ENCODE assay signal across 13 cellular contexts in the genomic region with DNA sequence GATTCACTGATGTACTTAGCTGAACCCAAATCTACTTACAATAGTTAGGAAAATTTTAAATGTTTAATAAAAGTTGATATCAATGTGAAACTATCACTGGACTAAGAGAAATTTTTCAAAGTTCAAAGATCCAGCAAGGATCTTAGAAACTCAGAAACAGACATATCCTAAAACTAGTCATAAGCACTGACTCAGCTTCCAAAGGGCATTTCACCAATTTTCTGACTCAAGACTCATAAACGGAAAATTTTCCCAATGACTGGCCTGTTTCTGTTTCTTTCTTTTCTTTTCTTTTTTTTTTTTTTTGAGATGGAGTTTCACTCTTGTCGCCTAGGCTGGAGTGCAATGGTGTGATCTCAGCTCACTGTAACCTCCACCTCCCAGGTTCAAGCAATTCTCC.
DNase-seq lines count a peak whose midpoint lies in the region; ATAC-seq, FAIRE-seq and TF ChIP-seq lines count a peak whose summit lies in the region.
"Had no signal": no experiment of that assay in that cellular context is flagged by ENCODE, and none has a peak within 500 bp of the region (broad histone marks: within the 10 kb centered on the region; RNA-seq: fewer than 3 reads in every experiment).

No MANE protein-coding gene starts in this region.

- no peak for ATAC-seq in body of pancreas

- DNase-seq in AG08395 (ENCODE audit: low spot score): peak; percentile 73
- peak; percentile 65 for DNase-seq in HT1080 (ENCODE audit: low read depth)
- DNase-seq in bronchial epithelial cell (ENCODE audit: low read depth): peak; percentile 52
- DNase-seq in myocyte (ENCODE audit: low read depth): peak; percentile 39
- no peak for DNase-seq in NCI-H524 (lab: John Stamatoyannopoulos, UW)
- DNase-seq in endothelial cell (ENCODE audit: low spot score): no peak
- no peak for DNase-seq in CD14-positive monocyte (ENCODE audit: low spot score)
- DNase-seq in body of pancreas: no peak
- DNase-seq: NCI-H187 treated with DMSO at 0.1 percent for 48 hours; OCI-M1; spleen; stimulated activated CD8-positive, alpha-beta memory T cell treated with anti-CD3 and anti-CD28 coated beads, Interleukin-4, amount 100 ng/mL, for 48 hours had no signal

- no peaks in the 10 kb centered on the region for H3K36me3 ChIP-seq in bronchial epithelial cell (ENCODE audit: control insufficient read depth, insufficient read depth, low read length)
- no peaks in the 10 kb centered on the region for H3K36me3 ChIP-seq in body of pancreas (replicated peaks in 1 of 2; ENCODE audit: insufficient read depth in 1 of 2, low read depth in 2 of 2)

- no peak overlapping the region for H3K27ac ChIP-seq in body of pancreas
- H3K27ac ChIP-seq: spleen had no signal

- no peak overlapping the region for H3K4me3 Mint-ChIP-seq in endothelial cell (ENCODE audit: unreplicated experiment)
- H3K4me3 Mint-ChIP-seq in CD14-positive monocyte: no peak overlapping the region

- H3K36me3 Mint-ChIP-seq in endothelial cell (ENCODE audit: low read depth, unreplicated experiment): peaks cover 4% of the 10 kb centered on the region
- no peaks in the 10 kb centered on the region for H3K36me3 Mint-ChIP-seq in CD14-positive monocyte

- H3K4me3 ChIP-seq in bronchial epithelial cell (ENCODE audit: low read depth, low read length): no peak overlapping the region
- H3K4me3 ChIP-seq in body of pancreas: no peak overlapping the region
- H3K4me3 ChIP-seq: spleen had no signal

- peaks cover 26% of the 10 kb centered on the region for H3K4me1 Mint-ChIP-seq in endothelial cell (ENCODE audit: unreplicated experiment)
- peaks cover 14% of the 10 kb centered on the region for H3K4me1 Mint-ChIP-seq in CD14-positive monocyte

- intact Hi-C loops in CD14-positive monocyte (cut with micrococcal nuclease): no loop called here
- intact Hi-C loops in body of pancreas (cut with DNase I): no loop called here

- H3K27me3 ChIP-seq in bronchial epithelial cell (ENCODE audit: control insufficient read depth, insufficient read depth, low read length) (no peaks in the 10 kb centered on the region), body of pancreas (no peaks in the 10 kb centered on the region)
- H3K27me3 ChIP-seq: spleen had no signal

- no peak for TF ChIP-seq POLR2A in body of pancreas (IDR thresholded peaks at IDR 0.05)

- no peaks in the 10 kb centered on the region for H3K9me3 ChIP-seq in body of pancreas
- H3K9me3 ChIP-seq: spleen had no signal

- no peaks in the 10 kb centered on the region for H3K4me1 ChIP-seq in body of pancreas

- WGBS in body of pancreas, 2 donors: 81 to 90% methylated on average over 2 of the region's 2 CpGs

- H3K9me3 Mint-ChIP-seq in endothelial cell (ENCODE audit: unreplicated experiment) (no peaks in the 10 kb centered on the region), CD14-positive monocyte (no peaks in the 10 kb centered on the region)

- H3K27ac Mint-ChIP-seq in endothelial cell (ENCODE audit: unreplicated experiment) (no peak overlapping the region), CD14-positive monocyte (no peak overlapping the region)

- TF ChIP-seq CTCF in bronchial epithelial cell (IDR thresholded peaks at IDR 0.05; ENCODE audit: insufficient read depth, low read length, severe bottlenecking) (no peak), endothelial cell (IDR thresholded peaks at IDR 0.05; ENCODE audit: unreplicated experiment) (no peak), CD14-positive monocyte (IDR thresholded peaks at IDR 0.05) (no peak), body of pancreas (IDR thresholded peaks at IDR 0.05) (no peak)

- H3K27me3 Mint-ChIP-seq in endothelial cell (ENCODE audit: unreplicated experiment) (peaks cover 3% of the 10 kb centered on the region), CD14-positive monocyte (ENCODE audit: low read depth in 3 of 3) (peaks cover 3 to 4% (median 4%) of the 10 kb centered on the region in 3 donors)

- no peak for FAIRE-seq in bronchial epithelial cell (lab: Jason Lieb, UNC)
- FAIRE-seq: HTR-8/SVneo had no signal

Comparison
In these comparisons a context has a peak if more than half of its experiments do, and no peak if none do; other contexts are left out.
1. DNase-seq: peak in AG08395 (single experiment), HT1080 (single experiment), bronchial epithelial cell (single experiment) and myocyte (single experiment); none in NCI-H524 (0 of 2), endothelial cell (single experiment), CD14-positive monocyte (single experiment) and body of pancreas (0 of 4).